8 cellular contexts compared by ENCODE assay signal in genomic region chr1:33878392-33878791, GRCh38. TPM values are rescaled to one million over a fixed set of nuclear protein-coding genes. Genes with fewer than 3 reads are reported as not detected.
"Had no signal": no experiment of that assay in that cellular context is flagged by ENCODE, and none has a peak within 500 bp of the region (broad histone marks: within the 10 kb centered on the region; RNA-seq: fewer than 3 reads in every experiment).

No MANE protein-coding gene starts in this region.

- H3K27ac ChIP-seq: HL-60 had no signal

- DNase-seq: H9, HCEC 1CT, IMR-90 had no signal

- H3K4me2 ChIP-seq: GM23338 had no signal

- H2AFZ ChIP-seq: GM23338 had no signal

- ATAC-seq: GM23338, K562 had no signal

- H3K4me3 ChIP-seq: GM23338, K562 had no signal

RNA-seq across cellular contexts. Expression of gene HMGB4, which starts 14.5 kb away (rescaled TPM):
- total RNA-seq: GM23338, H1, H9, HT1080, IMR-90, K562 had no signal
- polyA plus RNA-seq: GM23338, H1, IMR-90, K562 had no signal
